9 cellular contexts compared by ENCODE assay signal in genomic region chr12:77324416-77324762, GRCh38.
DNase-seq lines count a peak whose midpoint lies in the region; ATAC-seq and TF ChIP-seq lines count a peak whose summit lies in the region.
"Had no signal": no experiment of that assay in that cellular context is flagged by ENCODE, and none has a peak within 500 bp of the region (broad histone marks: within the 10 kb centered on the region; RNA-seq: fewer than 3 reads in every experiment).

No MANE protein-coding gene starts in this region.

- H3K36me3 Mint-ChIP-seq in T-cell, result no peaks in the 10 kb centered on the region

- TF ChIP-seq CTCF in GM12865 (IDR thresholded peaks at IDR 0.05; ENCODE audit: insufficient read depth, low read depth, low read length, missing control alignments) (no peak), gastroesophageal sphincter (IDR thresholded peaks at IDR 0.05) (no peak)

- H3K27ac ChIP-seq in SJSA1 (no peak overlapping the region), gastroesophageal sphincter (peak overlapping the region in 2 of 4 donors; percentile 45 to 63), rectal smooth muscle tissue (ENCODE audit: low read depth, low read length) (no peak overlapping the region)

- H3K9me3 ChIP-seq in SJSA1 (replicated peaks) (peaks cover 2% of the 10 kb centered on the region; the same call in 1 of the 2 replicates), gastroesophageal sphincter (no peaks in the 10 kb centered on the region)

- ATAC-seq in gastroesophageal sphincter (no peak), T-cell (replicated peaks in 1 of 4) (no peak)

- H3K4me3 Mint-ChIP-seq in T-cell, result peak overlapping the region in 1 of 3 donors; percentile 36

- 0% methylated on average over 5 to 10 of the region's 15 CpGs for WGBS in gastroesophageal sphincter (ENCODE audit: low coverage in 1 of 2), 2 donors

- peaks cover 8 to 19% (median 13%) of the 10 kb centered on the region in 3 donors for H3K4me1 Mint-ChIP-seq in T-cell

- H3K27me3 Mint-ChIP-seq in T-cell, result peaks cover 45 to 47% of the 10 kb centered on the region in 2 donors

- H3K36me3 ChIP-seq in SJSA1, result no peaks in the 10 kb centered on the region
- H3K36me3 ChIP-seq in gastroesophageal sphincter, result no peaks in the 10 kb centered on the region
- no peaks in the 10 kb centered on the region for H3K36me3 ChIP-seq in rectal smooth muscle tissue (ENCODE audit: control insufficient read depth, insufficient read depth, low read length)

- H3K9me3 Mint-ChIP-seq in T-cell, result peaks cover 0 to 4% (median 0%) of the 10 kb centered on the region in 3 donors

- POLR2A ChIA-PET in T-cell (lab: Charles Lee), result no interaction called here

- H3K27me3 ChIP-seq in SJSA1 (replicated peaks) (peaks cover 25% of the 10 kb centered on the region), gastroesophageal sphincter (peaks cover 40% of the 10 kb centered on the region), rectal smooth muscle tissue (ENCODE audit: control insufficient read depth, insufficient read depth, low read length) (no peaks in the 10 kb centered on the region)

- H3K4me3 ChIP-seq in GM12865 (ENCODE audit: low read depth, low read length) (peak overlapping the region; percentile 64), SJSA1 (peak overlapping the region; percentile 44), gastroesophageal sphincter (peak overlapping the region; percentile 42 to 62), rectal smooth muscle tissue (ENCODE audit: low read length) (peak overlapping the region; percentile 60)

- no peak overlapping the region for H3K9ac ChIP-seq in rectal smooth muscle tissue (ENCODE audit: low read length)

- CTCF ChIA-PET in T-cell (lab: Charles Lee), result interaction anchor here in 1 of 2 donors (0.6 kb wide), 1 partner anchor 9 kb away, joined by 5 read pairs; no protein-coding TSS in a partner anchor

- no peak overlapping the region for H3K27ac Mint-ChIP-seq in T-cell

- TF ChIP-seq EP300 in gastroesophageal sphincter (IDR thresholded peaks at IDR 0.05), result no peak

- peaks cover 3% of the 10 kb centered on the region; the same call in 1 of the 2 replicates for H3K4me1 ChIP-seq in SJSA1 (replicated peaks)
- H3K4me1 ChIP-seq in gastroesophageal sphincter, result peaks cover 0 to 23% (median 0%) of the 10 kb centered on the region in 3 donors
- peaks cover 3% of the 10 kb centered on the region for H3K4me1 ChIP-seq in rectal smooth muscle tissue (ENCODE audit: control insufficient read depth, insufficient read depth, low read length)

- DNase-seq in GM12865 (ENCODE audit: low read depth) (peak; percentile 8), SJSA1 (ENCODE audit: low read depth in 1 of 2, low spot score in 2 of 2) (no peak), foreskin melanocyte (no peak), T-cell (no peak)
- no peak for DNase-seq in activated naive CD4-positive, alpha-beta T cell treated with Interleukin-2 at 50 U/mL for 16 hours
- no peak for DNase-seq in activated CD4-positive, alpha-beta T cell treated with anti-CD3 and anti-CD28 coated beads for 1 hour
- DNase-seq: activated effector memory CD4-positive, alpha-beta T cell treated with anti-CD3 and anti-CD28 coated beads, Interleukin-2, amount 50 U/mL, for 16 hours had no signal

- TF ChIP-seq POLR2A in gastroesophageal sphincter (IDR thresholded peaks at IDR 0.05), result no peak
